30 cellular contexts compared by ENCODE assay signal in genomic region chr6:136711644-136712043, GRCh38.
"Had no signal": no experiment of that assay in that cellular context is flagged by ENCODE, and none has a peak within 500 bp of the region (broad histone marks: within the 10 kb centered on the region; RNA-seq: fewer than 3 reads in every experiment).

No MANE protein-coding gene starts in this region.

- H3K27me3 ChIP-seq: body of pancreas, dorsolateral prefrontal cortex, esophagus squamous epithelium, gastroesophageal sphincter had no signal

- H3K4me1 Mint-ChIP-seq: WTC11 had no signal

- H3K4me3 ChIP-seq: body of pancreas, coronary artery, dorsolateral prefrontal cortex, esophagus squamous epithelium, gastroesophageal sphincter had no signal

- H3K27ac ChIP-seq: body of pancreas, coronary artery, gastroesophageal sphincter had no signal

- H3K9me3 ChIP-seq: body of pancreas, esophagus squamous epithelium, gastroesophageal sphincter had no signal

- H3K27me3 Mint-ChIP-seq: activated CD4-positive, alpha-beta memory T cell treated with anti-CD3 and anti-CD28 coated beads, Interleukin-2, amount 10 ng/mL, durations not matched to agents 7 days and 5 days; activated CD4-positive, alpha-beta T cell treated with anti-CD3 and anti-CD28 coated beads, Interleukin-2, amount 10 ng/mL, durations not matched to agents 7 days and 5 days; activated naive CD8-positive, alpha-beta T cell; activated T-helper 17 cell treated with anti-CD3 and anti-CD28 coated beads, Interleukin-2, amount 50 U/mL, for 72 hours; dendritic cell treated with granulocyte-macrophage colony-stimulating factor and Interleukin-4, amounts not matched to agents 40 ng/mL and 50 ng/mL, for 4 days had no signal

- H3K4me3 Mint-ChIP-seq: activated CD4-positive, alpha-beta memory T cell treated with anti-CD3 and anti-CD28 coated beads, Interleukin-2, amount 10 ng/mL, durations not matched to agents 7 days and 5 days; activated CD4-positive, alpha-beta T cell treated with anti-CD3 and anti-CD28 coated beads, Interleukin-2, amount 10 ng/mL, durations not matched to agents 7 days and 5 days; activated naive CD8-positive, alpha-beta T cell; activated T-cell treated with anti-CD3 and anti-CD28 coated beads, Interleukin-2, amount 50 U/mL, for 4 hours; activated T-helper 17 cell treated with anti-CD3 and anti-CD28 coated beads, Interleukin-2, amount 50 U/mL, for 72 hours; dendritic cell treated with granulocyte-macrophage colony-stimulating factor and Interleukin-4, amounts not matched to agents 40 ng/mL and 50 ng/mL, for 4 days; WTC11 had no signal

- ATAC-seq: activated T-cell treated with anti-CD3 and anti-CD28 coated beads, Interleukin-2, amount 50 U/mL, for 4 hours; activated T-helper 17 cell treated with anti-CD3 and anti-CD28 coated beads, Interleukin-2, amount 50 U/mL, for 72 hours; body of pancreas; gastroesophageal sphincter; SK-N-SH treated with all-trans-retinoic acid at 6 μM for 48 hours; WTC11 had no signal

- DNase-seq: activated CD4-positive, alpha-beta memory T cell treated with anti-CD3 and anti-CD28 coated beads, Interleukin-2, amount 10 ng/mL, durations not matched to agents 7 days and 5 days; activated CD4-positive, alpha-beta T cell treated with anti-CD3 and anti-CD28 coated beads for 1 hour; activated CD4-positive, alpha-beta T cell treated with anti-CD3 and anti-CD28 coated beads for 4 hours; activated CD4-positive, alpha-beta T cell treated with anti-CD3 and anti-CD28 coated beads, Interleukin-2, amount 10 ng/mL, durations not matched to agents 7 days and 5 days; activated CD4-positive, alpha-beta T cell treated with anti-CD3 and anti-CD28 coated beads, Interleukin-2, amount 50 U/mL, for 4 hours; activated CD8-positive, alpha-beta memory T cell treated with anti-CD3 and anti-CD28 coated beads for 24 hours; activated effector memory CD4-positive, alpha-beta T cell treated with Interleukin-2 at 50 U/mL for 16 hours; activated gamma-delta T cell treated with Interleukin-2 at 50 U/mL for 16 hours; activated naive CD4-positive, alpha-beta T cell treated with anti-CD3 and anti-CD28 coated beads, Interleukin-2, amount 50 U/mL, for 16 hours; activated naive CD4-positive, alpha-beta T cell treated with Interleukin-2 at 50 U/mL for 16 hours; activated T-cell treated with anti-CD3 and anti-CD28 coated beads, Interleukin-2, amount 50 U/mL, for 4 hours; amniotic stem cell; anterior cingulate cortex; body of pancreas; central memory CD4-positive, alpha-beta T cell; cerebellar nuclear complex; dorsolateral prefrontal cortex; effector memory CD4-positive, alpha-beta T cell; erythroblast; esophagus squamous epithelium; foreskin melanocyte; T-helper 1 cell; T-helper 2 cell had no signal

- H3K9me3 Mint-ChIP-seq: dendritic cell treated with granulocyte-macrophage colony-stimulating factor and Interleukin-4, amounts not matched to agents 40 ng/mL and 50 ng/mL, for 4 days; WTC11 had no signal

- H3K36me3 ChIP-seq: esophagus squamous epithelium, gastroesophageal sphincter had no signal

- H3K27ac Mint-ChIP-seq: activated CD4-positive, alpha-beta memory T cell treated with anti-CD3 and anti-CD28 coated beads, Interleukin-2, amount 10 ng/mL, durations not matched to agents 7 days and 5 days; activated CD4-positive, alpha-beta T cell treated with anti-CD3 and anti-CD28 coated beads, Interleukin-2, amount 10 ng/mL, durations not matched to agents 7 days and 5 days; activated naive CD8-positive, alpha-beta T cell; WTC11 had no signal

- H3K36me3 Mint-ChIP-seq: WTC11 had no signal
